ENCODE assay signal across 1 cellular context in the genomic region with DNA sequence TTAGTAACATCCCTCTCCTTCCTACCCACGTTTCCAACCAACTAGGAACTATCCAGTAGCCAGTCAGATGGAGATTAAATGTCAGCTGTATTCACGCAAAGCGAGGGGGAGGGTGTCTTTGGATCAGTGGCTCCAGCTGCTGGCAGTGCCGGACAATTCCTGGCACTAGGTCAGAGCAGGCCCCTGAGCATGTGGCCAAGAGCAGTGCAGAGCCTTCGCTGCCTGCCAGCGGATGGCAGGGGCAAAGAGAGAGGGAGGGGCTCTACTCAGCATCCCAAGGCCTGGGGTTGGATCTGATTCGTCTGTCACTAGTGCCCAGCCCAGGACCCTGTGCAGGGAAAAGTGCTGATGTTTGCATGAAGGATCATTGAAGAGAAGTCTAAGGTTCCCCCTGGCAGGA.
TF ChIP-seq lines count a peak whose summit lies in the region.

No MANE protein-coding gene starts in this region.

TF ChIP-seq in HepG2, 621 proteins besides CTCF, POLR2A, EP300 and RAD21:
- TF ChIP-seq MAFK (conservative IDR thresholded peaks at IDR 0.05 in 1 of 2, IDR thresholded peaks at IDR 0.05 in 1 of 2; ENCODE audit: low read length in 2 of 2) (0 out of 4 replicates have a peak, but pooled peaks of 1 of the 2 experiments have one; percentile 19), ZSCAN29 (CRISPR knock-in tag; conservative IDR thresholded peaks at IDR 0.05) (no peak)
TF ChIP-seq in HepG2: peak in this region for 1.
